ENCODE assay signal across 13 cellular contexts in the genomic region with DNA sequence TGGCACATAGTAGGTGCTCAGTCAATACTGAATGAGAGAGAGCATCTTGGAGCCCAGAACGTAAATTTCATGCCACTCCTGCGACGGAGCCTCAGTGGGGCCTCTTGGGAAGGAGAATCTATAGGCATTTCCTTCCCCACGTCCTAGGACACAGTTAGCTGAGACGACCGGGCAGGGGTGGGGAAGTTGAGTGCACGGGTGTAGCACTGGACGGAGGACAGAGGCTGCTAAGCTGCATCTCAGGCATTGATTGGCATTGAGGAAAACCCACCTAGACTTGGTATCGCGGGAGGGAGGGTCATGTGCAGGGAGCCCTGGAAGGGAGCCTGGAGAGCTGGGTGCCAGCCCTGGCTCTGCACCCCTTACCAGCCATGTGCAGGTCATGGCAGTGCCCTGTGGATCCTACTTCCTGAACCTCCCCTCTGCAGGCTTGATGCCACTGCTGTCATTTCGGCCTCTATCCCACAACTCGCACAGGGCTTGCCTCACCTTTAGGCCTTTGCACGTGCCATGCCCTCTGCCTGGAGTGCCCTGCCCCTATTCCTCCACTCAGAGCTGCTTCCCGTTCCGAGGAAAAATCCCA. TPM values are rescaled to one million over a fixed set of nuclear protein-coding genes. Genes with fewer than 3 reads are reported as not detected.
A peak's percentile ranks its signal among the peaks of the same experiment; 100 is the strongest.
DNase-seq lines count a peak whose midpoint lies in the region; ATAC-seq, FAIRE-seq and TF ChIP-seq lines count a peak whose summit lies in the region.
"Had no signal": no experiment of that assay in that cellular context is flagged by ENCODE, and none has a peak within 500 bp of the region (broad histone marks: within the 10 kb centered on the region; RNA-seq: fewer than 3 reads in every experiment).

No MANE protein-coding gene starts in this region.

- peaks cover 85% of the 10 kb centered on the region for H3K79me2 ChIP-seq in ACC112 (ENCODE audit: control insufficient read depth, insufficient read depth, low read length, unreplicated experiment)
- H3K79me2 ChIP-seq: parathyroid adenoma had no signal

- TF ChIP-seq CTCF in kidney (IDR thresholded peaks at IDR 0.05; ENCODE audit: borderline replicate concordance, extremely low read depth, insufficient read depth) (no peak), glutamatergic neuron (IDR thresholded peaks at IDR 0.05; ENCODE audit: partially characterized antibody, unreplicated experiment) (no peak)

- H3K27ac Mint-ChIP-seq in glutamatergic neuron (ENCODE audit: unreplicated experiment) = no peak overlapping the region

- DNase-seq in adipocyte (ENCODE audit: low read depth) (no peak), kidney (no peak), glutamatergic neuron (no peak), HEK293T (ENCODE audit: extremely low spot score) (no peak)
- no peak for DNase-seq in activated CD4-positive, alpha-beta T cell treated with anti-CD3 and anti-CD28 coated beads, Interleukin-2, amount 50 U/mL, for 1 hour
- DNase-seq: activated T-cell treated with anti-CD3 and anti-CD28 coated beads, Interleukin-2, amount 50 U/mL, for 48 hours; NCI-H345 had no signal

- intact Hi-C loops in kidney (cut with DNase I) = no loop called here

- CTCF ChIA-PET in HEK293T (lab: Yijun Ruan, JAX) = no interaction called here

- no peak for ATAC-seq in GM21576 (IDR thresholded peaks at IDR 0.05; ENCODE audit: unreplicated experiment)

- peaks cover 4% of the 10 kb centered on the region for H3K9me3 Mint-ChIP-seq in glutamatergic neuron (ENCODE audit: unreplicated experiment)

- no peaks in the 10 kb centered on the region for H3K36me3 Mint-ChIP-seq in glutamatergic neuron (ENCODE audit: unreplicated experiment)

- H3K27ac ChIP-seq in ACC112 (ENCODE audit: low read depth, low read length) (peak overlapping the region; percentile 97), kidney (ENCODE audit: low read depth in 2 of 2, low read length in 2 of 2) (peak overlapping the region; percentile 87 to 89), rectal smooth muscle tissue (ENCODE audit: low read depth, low read length) (peak overlapping the region; percentile 65)
- H3K27ac ChIP-seq: parathyroid adenoma, VCaP had no signal

- H2AFZ ChIP-seq in ACC112 (ENCODE audit: low read length, unreplicated experiment) = no peak overlapping the region
- H2AFZ ChIP-seq: parathyroid adenoma had no signal

- H3K4me1 ChIP-seq in ACC112 (ENCODE audit: control insufficient read depth, insufficient read depth, low read length, unreplicated experiment) (peaks cover 87% of the 10 kb centered on the region), adipocyte (ENCODE audit: control insufficient read depth, insufficient read depth, low read length) (peaks cover 85% of the 10 kb centered on the region), kidney (ENCODE audit: control insufficient read depth in 1 of 2, insufficient read depth in 1 of 2, low read depth in 1 of 2, low read length in 2 of 2) (peaks cover 58 to 60% of the 10 kb centered on the region in 2 donors), rectal smooth muscle tissue (ENCODE audit: control insufficient read depth, insufficient read depth, low read length) (peaks cover 44% of the 10 kb centered on the region)
- H3K4me1 ChIP-seq: parathyroid adenoma had no signal

- no peaks in the 10 kb centered on the region for H3K27me3 ChIP-seq in ACC112 (ENCODE audit: insufficient read depth, low read length)
- no peaks in the 10 kb centered on the region for H3K27me3 ChIP-seq in adipocyte (replicated peaks; ENCODE audit: control insufficient read depth, insufficient read depth, low read length)
- no peaks in the 10 kb centered on the region for H3K27me3 ChIP-seq in rectal smooth muscle tissue (ENCODE audit: control insufficient read depth, insufficient read depth, low read length)

- no peaks in the 10 kb centered on the region for H3K9me3 ChIP-seq in adipocyte (ENCODE audit: control insufficient read depth, low read length)
- H3K9me3 ChIP-seq in kidney (ENCODE audit: control insufficient read depth in 1 of 2, low read length in 2 of 2) = no peaks in the 10 kb centered on the region

- no peak for FAIRE-seq in kidney (lab: Jason Lieb, UNC)
- FAIRE-seq: bronchial epithelial cell had no signal

- H3K4me1 Mint-ChIP-seq in glutamatergic neuron (ENCODE audit: low read depth, unreplicated experiment) = no peaks in the 10 kb centered on the region

- H3K4me3 ChIP-seq in ACC112 (ENCODE audit: low read depth, low read length) = no peak overlapping the region
- H3K4me3 ChIP-seq in adipocyte (ENCODE audit: low read length) = no peak overlapping the region
- no peak overlapping the region for H3K4me3 ChIP-seq in kidney (ENCODE audit: low read length in 2 of 2)
- H3K4me3 ChIP-seq in rectal smooth muscle tissue (ENCODE audit: low read length) = no peak overlapping the region

- no peak overlapping the region for H3K4me3 Mint-ChIP-seq in glutamatergic neuron (ENCODE audit: unreplicated experiment)

- POLR2A ChIA-PET in HEK293T (lab: Yijun Ruan, JAX) = no interaction called here

- no peaks in the 10 kb centered on the region for H3K27me3 Mint-ChIP-seq in glutamatergic neuron (ENCODE audit: unreplicated experiment)

- H3K36me3 ChIP-seq in ACC112 (ENCODE audit: insufficient read depth, low read length) = peaks cover 13% of the 10 kb centered on the region; the same call in 1 of the 2 replicates
- H3K36me3 ChIP-seq in adipocyte (ENCODE audit: control insufficient read depth, insufficient read depth, low read length, severe bottlenecking) = peaks cover 3% of the 10 kb centered on the region
- H3K36me3 ChIP-seq in kidney (ENCODE audit: control insufficient read depth in 1 of 2, insufficient read depth in 2 of 2, low read length in 2 of 2) = no peaks in the 10 kb centered on the region
- H3K36me3 ChIP-seq in rectal smooth muscle tissue (ENCODE audit: control insufficient read depth, insufficient read depth, low read length) = no peaks in the 10 kb centered on the region

- H3K9ac ChIP-seq in adipocyte (ENCODE audit: low read length) (peak overlapping the region; percentile 72), kidney (ENCODE audit: low read length in 2 of 2) (peak overlapping the region in 1 of 2 donors; percentile 7), rectal smooth muscle tissue (ENCODE audit: low read length) (no peak overlapping the region)
- H3K9ac ChIP-seq: parathyroid adenoma had no signal

TF ChIP-seq in HEK293T, 16 proteins besides CTCF, POLR2A, EP300 and RAD21:
- TF ChIP-seq BHLHE40 (IDR thresholded peaks at IDR 0.05; ENCODE audit: borderline replicate concordance) (no peak), FOXA1 (IDR thresholded peaks at IDR 0.05) (no peak)

RNA-seq across cellular contexts. Expression of a gene that starts 25.6 kb away (rescaled TPM):
- total RNA-seq in kidney (82.1 TPM), glutamatergic neuron (ENCODE audit: unreplicated experiment) (5.4 TPM)
- polyA plus RNA-seq in kidney (ENCODE audit: insufficient read depth, low read depth, low replicate concordance) = 14.9 TPM

Comparison
In these comparisons a context has a peak if more than half of its experiments do, and no peak if none do; other contexts are left out.
1. RNA of a gene that starts 25.6 kb away (total RNA-seq): 82.1 TPM in kidney (single experiment); 5.4 TPM in glutamatergic neuron (single experiment); every median in the first group is over 10 times any median in the second.
2. Peak in every context shown above with its lines, with median percentiles within 50 percentile points of each other: H3K27ac ChIP-seq.